1 cellular context compared by ENCODE assay signal in genomic region chr16:71461686-71462648, GRCh38.
A peak's percentile ranks its signal among the peaks of the same experiment; 100 is the strongest.
TF ChIP-seq lines count a peak whose summit lies in the region.

ZNF23 (minus strand) TSS chr16:71462247; CDS start chr16:71456796, 5,451 bp downstream.

TF ChIP-seq in K562, 482 proteins besides CTCF, POLR2A, EP300 and RAD21 (continued from another document):
- TF ChIP-seq SOX6 (IDR thresholded peaks at IDR 0.05) (peak; percentile 52; the same call in 1 of the 2 replicates), ZKSCAN3 (CRISPR knock-in tag; IDR thresholded peaks at IDR 0.05) (no peak), FOXP4 (CRISPR knock-in tag; IDR thresholded peaks at IDR 0.05; ENCODE audit: borderline replicate concordance) (peak; percentile 71; the same call in 1 of the 2 replicates)
TF ChIP-seq in K562: peak in this region for 132.
